Comparison of ENCODE assay signal across 33 cellular contexts in the genomic region with DNA sequence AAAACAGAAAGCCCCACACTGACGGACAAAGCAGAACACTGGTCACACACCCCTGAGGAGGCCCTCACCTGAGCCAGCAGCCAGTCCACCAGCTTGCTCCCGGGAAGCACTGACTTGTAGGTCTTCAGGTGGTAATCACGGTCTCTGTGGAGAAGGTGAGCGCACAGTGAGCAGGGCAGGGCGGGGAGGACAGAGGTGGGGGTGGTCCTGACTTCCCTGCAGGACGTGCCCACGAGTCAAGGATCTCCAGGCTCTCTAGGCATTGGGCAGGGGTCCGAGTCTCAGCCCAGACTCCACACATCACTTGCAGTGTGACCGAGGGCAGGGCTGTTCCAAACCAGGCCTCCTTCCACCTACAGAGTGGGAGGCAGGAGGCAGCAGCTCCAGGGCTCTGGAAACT.
"Had no signal": no experiment of that assay in that cellular context is flagged by ENCODE, and none has a peak within 500 bp of the region (broad histone marks: within the 10 kb centered on the region; RNA-seq: fewer than 3 reads in every experiment).

No MANE protein-coding gene starts in this region.

- H3K36me3 ChIP-seq: cardiac muscle cell, MG63 had no signal

- H3K4me3 Mint-ChIP-seq: activated CD4-positive, alpha-beta T cell treated with anti-CD3 and anti-CD28 coated beads for 36 hours; activated CD4-positive, alpha-beta T cell treated with anti-CD3 and anti-CD28 coated beads, Interleukin-2, amount 10 ng/mL, durations not matched to agents 7 days and 5 days; activated CD8-positive, alpha-beta memory T cell treated with anti-CD3 and anti-CD28 coated beads, Interleukin-2, amount 10 ng/mL, durations not matched to agents 7 days and 5 days; activated naive CD4-positive, alpha-beta T cell treated with anti-CD3 and anti-CD28 coated beads, Interleukin-2, amount 10 ng/mL, durations not matched to agents 7 days and 5 days; activated naive CD8-positive, alpha-beta T cell; activated naive CD8-positive, alpha-beta T cell treated with anti-CD3 and anti-CD28 coated beads, Interleukin-2, amount 50 U/mL, for 24 hours; central memory CD8-positive, alpha-beta T cell had no signal

- H3K27me3 ChIP-seq: ascending aorta, cardiac muscle cell, MG63, Peyer's patch had no signal

- H3K9me3 ChIP-seq: ascending aorta, MG63, Peyer's patch had no signal

- H3K4me3 ChIP-seq: ascending aorta, cardiac muscle cell, MG63, Peyer's patch had no signal

- H3K9me3 Mint-ChIP-seq: activated CD4-positive, alpha-beta T cell treated with anti-CD3 and anti-CD28 coated beads, Interleukin-2, amount 10 ng/mL, durations not matched to agents 7 days and 5 days; activated naive CD4-positive, alpha-beta T cell treated with anti-CD3 and anti-CD28 coated beads, Interleukin-2, amount 10 ng/mL, durations not matched to agents 7 days and 5 days; activated naive CD8-positive, alpha-beta T cell treated with anti-CD3 and anti-CD28 coated beads, Interleukin-2, amount 50 U/mL, for 24 hours; central memory CD8-positive, alpha-beta T cell; T-cell had no signal

- H3K27me3 Mint-ChIP-seq: activated CD4-positive, alpha-beta T cell treated with anti-CD3 and anti-CD28 coated beads for 36 hours; activated CD4-positive, alpha-beta T cell treated with anti-CD3 and anti-CD28 coated beads, Interleukin-2, amount 10 ng/mL, durations not matched to agents 7 days and 5 days; activated CD8-positive, alpha-beta memory T cell treated with anti-CD3 and anti-CD28 coated beads, Interleukin-2, amount 10 ng/mL, durations not matched to agents 7 days and 5 days; activated naive CD4-positive, alpha-beta T cell treated with anti-CD3 and anti-CD28 coated beads, Interleukin-2, amount 10 ng/mL, durations not matched to agents 7 days and 5 days; activated naive CD8-positive, alpha-beta T cell; activated naive CD8-positive, alpha-beta T cell treated with anti-CD3 and anti-CD28 coated beads, Interleukin-2, amount 50 U/mL, for 24 hours; central memory CD8-positive, alpha-beta T cell; T-cell had no signal

- H3K4me1 Mint-ChIP-seq: activated CD4-positive, alpha-beta T cell treated with anti-CD3 and anti-CD28 coated beads for 36 hours; activated CD4-positive, alpha-beta T cell treated with anti-CD3 and anti-CD28 coated beads, Interleukin-2, amount 10 ng/mL, durations not matched to agents 7 days and 5 days; activated CD8-positive, alpha-beta memory T cell treated with anti-CD3 and anti-CD28 coated beads, Interleukin-2, amount 10 ng/mL, durations not matched to agents 7 days and 5 days; activated naive CD4-positive, alpha-beta T cell treated with anti-CD3 and anti-CD28 coated beads, Interleukin-2, amount 10 ng/mL, durations not matched to agents 7 days and 5 days; activated naive CD8-positive, alpha-beta T cell treated with anti-CD3 and anti-CD28 coated beads, Interleukin-2, amount 50 U/mL, for 24 hours had no signal

- H3K4me1 ChIP-seq: ascending aorta had no signal

- DNase-seq: activated CD4-positive, alpha-beta T cell treated with anti-CD3 and anti-CD28 coated beads for 36 hours; activated CD4-positive, alpha-beta T cell treated with anti-CD3 and anti-CD28 coated beads, Interleukin-2, amount 10 ng/mL, durations not matched to agents 7 days and 5 days; activated CD4-positive, alpha-beta T cell treated with anti-CD3 and anti-CD28 coated beads, Interleukin-2, amount 50 U/mL, for 48 hours; activated CD4-positive, CD25-positive, alpha-beta regulatory T cell; activated CD8-positive, alpha-beta memory T cell treated with anti-CD3 and anti-CD28 coated beads for 24 hours; activated CD8-positive, alpha-beta memory T cell treated with anti-CD3 and anti-CD28 coated beads, Interleukin-2, amount 10 ng/mL, durations not matched to agents 7 days and 5 days; activated CD8-positive, alpha-beta memory T cell treated with anti-CD3 and anti-CD28 coated beads, Interleukin-2, amount 50 U/mL, for 48 hours; activated effector memory CD4-positive, alpha-beta T cell treated with Interleukin-2 at 50 U/mL for 16 hours; activated naive CD4-positive, alpha-beta T cell treated with anti-CD3 and anti-CD28 coated beads, Interleukin-2, amount 10 ng/mL, durations not matched to agents 7 days and 5 days; activated naive CD8-positive, alpha-beta T cell treated with anti-CD3 and anti-CD28 coated beads, Interleukin-2, amount 50 U/mL, for 24 hours; activated T-cell treated with anti-CD3 and anti-CD28 coated beads, Interleukin-2, amount 50 U/mL, for 48 hours; Kasumi-1; KG1; MG63; NCI-H1048; NCI-H1105 treated with DMSO at 0.1 percent for 48 hours; NCI-H1436; NCI-H1694 treated with DMSO at 0.1 percent for 48 hours; NCI-H2029; NCI-H345; NCI-H524 treated with DMSO at 0.1 percent for 48 hours; PC-3; Peyer's patch; RPMI8226; SHP77 treated with DMSO at 0.1 percent for 48 hours; T-cell; T-helper 2 cell; T-helper 9 cell; WERI-Rb-1 had no signal

- H3K27ac ChIP-seq: ascending aorta, cardiac muscle cell, Peyer's patch, WERI-Rb-1 had no signal

- H3K27ac Mint-ChIP-seq: activated CD4-positive, alpha-beta T cell treated with anti-CD3 and anti-CD28 coated beads for 36 hours; activated CD4-positive, alpha-beta T cell treated with anti-CD3 and anti-CD28 coated beads, Interleukin-2, amount 10 ng/mL, durations not matched to agents 7 days and 5 days; activated CD8-positive, alpha-beta memory T cell treated with anti-CD3 and anti-CD28 coated beads, Interleukin-2, amount 10 ng/mL, durations not matched to agents 7 days and 5 days; activated naive CD4-positive, alpha-beta T cell treated with anti-CD3 and anti-CD28 coated beads, Interleukin-2, amount 10 ng/mL, durations not matched to agents 7 days and 5 days; activated naive CD8-positive, alpha-beta T cell; activated naive CD8-positive, alpha-beta T cell treated with anti-CD3 and anti-CD28 coated beads, Interleukin-2, amount 50 U/mL, for 24 hours had no signal
